Comparison of ENCODE assay signal across 18 cellular contexts in genomic region chr4:4874254-4874653, GRCh38. TPM values are rescaled to one million over a fixed set of nuclear protein-coding genes. Genes with fewer than 3 reads are reported as not detected.
DNase-seq lines count a peak whose midpoint lies in the region; ATAC-seq and TF ChIP-seq lines count a peak whose summit lies in the region.
"Had no signal": no experiment of that assay in that cellular context is flagged by ENCODE, and none has a peak within 500 bp of the region (broad histone marks: within the 10 kb centered on the region; RNA-seq: fewer than 3 reads in every experiment).

No MANE protein-coding gene starts in this region.

- H4K8ac ChIP-seq in mesenchymal stem cell (ENCODE audit: low read length), result no peak overlapping the region

- H3K27me3 Mint-ChIP-seq in stimulated activated memory B cell treated with anti-CD40 and anti-IgM and Interleukin-4, amounts not matched to agents 10 μg/mL and 1 μg/mL and 100 μg/mL, for 72 hours, result peaks cover 78% of the 10 kb centered on the region

- no peak overlapping the region for H3K9ac ChIP-seq in mesenchymal stem cell (ENCODE audit: low read length)
- H3K9ac ChIP-seq: BLaER1 treated with 17β-estradiol and CSF1 and Interleukin-3, amounts not matched to agents 10 nM and 100 nM had no signal

- POLR2A ChIA-PET in HEK293 (lab: Yijun Ruan, JAX), result no interaction called here

- no peak overlapping the region for H2AFZ ChIP-seq in mesenchymal stem cell (ENCODE audit: low read depth, low read length)

- peak overlapping the region; percentile 78 for H4K91ac ChIP-seq in mesenchymal stem cell (ENCODE audit: low read length)

- no peaks in the 10 kb centered on the region for H3K4me1 ChIP-seq in HEK293 (ENCODE audit: control insufficient read depth, insufficient read depth, low read length)
- H3K4me1 ChIP-seq in mesenchymal stem cell (ENCODE audit: control insufficient read depth, insufficient read depth, low read depth, low read length), result peaks cover 7% of the 10 kb centered on the region
- H3K4me1 ChIP-seq: Caco-2 had no signal

- H3K36me3 Mint-ChIP-seq in stimulated activated memory B cell treated with anti-CD40 and anti-IgM and Interleukin-4, amounts not matched to agents 10 μg/mL and 1 μg/mL and 100 μg/mL, for 72 hours, result no peaks in the 10 kb centered on the region
- H3K36me3 Mint-ChIP-seq: CD4-positive, alpha-beta memory T cell; CD4-positive, CD25-positive, alpha-beta regulatory T cell; CD8-positive, alpha-beta memory T cell had no signal

- no peaks in the 10 kb centered on the region for H3K79me1 ChIP-seq in mesenchymal stem cell (replicated peaks; ENCODE audit: low read length, poor library complexity, severe bottlenecking)

- no peaks in the 10 kb centered on the region for H3K9me3 ChIP-seq in HEK293 (ENCODE audit: control insufficient read depth, insufficient read depth, low read depth, low read length)
- no peaks in the 10 kb centered on the region for H3K9me3 ChIP-seq in mesenchymal stem cell (ENCODE audit: control insufficient read depth, low read length)
- H3K9me3 ChIP-seq: A549, Caco-2 had no signal

- DNase-seq in mesenchymal stem cell, result no peak
- DNase-seq in cardiac septum (ENCODE audit: low spot score), result no peak
- no peak for DNase-seq in COR-L47 (lab: John Stamatoyannopoulos, UW)
- DNase-seq: AML-193; Caco-2; Calu3; CD4-positive, alpha-beta memory T cell; CD4-positive, CD25-positive, alpha-beta regulatory T cell; CD8-positive, alpha-beta memory T cell; DMS79 treated with DMSO at 0.1 percent for 48 hours; GF-D8 had no signal

- no peak overlapping the region for H3K18ac ChIP-seq in mesenchymal stem cell (ENCODE audit: low read depth in 1 of 2, low read length in 2 of 2)

- intact Hi-C loops in cardiac septum (cut with DNase I), result no loop called here

- H3K4me1 Mint-ChIP-seq in stimulated activated memory B cell treated with anti-CD40 and anti-IgM and Interleukin-4, amounts not matched to agents 10 μg/mL and 1 μg/mL and 100 μg/mL, for 72 hours, result peaks cover 13% of the 10 kb centered on the region

- H2BK120ac ChIP-seq in mesenchymal stem cell (ENCODE audit: low read depth, low read length), result no peak overlapping the region

- no peak overlapping the region for H2AK5ac ChIP-seq in mesenchymal stem cell (ENCODE audit: low read length, severe bottlenecking)

- H3K14ac ChIP-seq in mesenchymal stem cell (ENCODE audit: low read length in 2 of 2), result peak overlapping the region in 1 of 2 experiments; percentile 27

- H2BK15ac ChIP-seq in mesenchymal stem cell (ENCODE audit: low read depth, poor library complexity, severe bottlenecking), result no peak overlapping the region

- CTCF ChIA-PET in HEK293 (lab: Yijun Ruan, JAX), result no interaction called here

- no peak overlapping the region for H3K23ac ChIP-seq in mesenchymal stem cell (ENCODE audit: low read length in 2 of 2)

- H3K4me3 ChIP-seq in HEK293 (ENCODE audit: low read depth, low read length) (no peak overlapping the region), mesenchymal stem cell (ENCODE audit: insufficient read depth in 1 of 2, low read depth in 1 of 2, low read length in 2 of 2) (no peak overlapping the region)
- H3K4me3 ChIP-seq: A549; BLaER1 treated with 17β-estradiol and CSF1 and Interleukin-3, amounts not matched to agents 10 nM and 100 nM had no signal

- no peak for TF ChIP-seq CTCF in HEK293 (tag by site-specific recombination; IDR thresholded peaks at IDR 0.05)

- no peak overlapping the region for H3K27ac Mint-ChIP-seq in stimulated activated memory B cell treated with anti-CD40 and anti-IgM and Interleukin-4, amounts not matched to agents 10 μg/mL and 1 μg/mL and 100 μg/mL, for 72 hours
- H3K27ac Mint-ChIP-seq: B cell; CD4-positive, CD25-positive, alpha-beta regulatory T cell; CD8-positive, alpha-beta memory T cell had no signal

- H3K4me3 Mint-ChIP-seq in stimulated activated memory B cell treated with anti-CD40 and anti-IgM and Interleukin-4, amounts not matched to agents 10 μg/mL and 1 μg/mL and 100 μg/mL, for 72 hours, result no peak overlapping the region
- H3K4me3 Mint-ChIP-seq: B cell; CD4-positive, alpha-beta memory T cell; CD4-positive, CD25-positive, alpha-beta regulatory T cell; CD8-positive, alpha-beta memory T cell had no signal

- peaks cover 67 to 73% of the 10 kb centered on the region in 2 experiments for H3K27me3 ChIP-seq in mesenchymal stem cell (ENCODE audit: control insufficient read depth in 1 of 2, insufficient read depth in 1 of 2, low read length in 2 of 2)

- no peak overlapping the region for H3K4ac ChIP-seq in mesenchymal stem cell (ENCODE audit: low read depth in 1 of 2, low read length in 2 of 2)

- ATAC-seq in stimulated activated memory B cell treated with anti-CD40 and anti-IgM and Interleukin-4, amounts not matched to agents 10 μg/mL and 1 μg/mL and 100 μg/mL, for 72 hours, result peak; percentile 20
- ATAC-seq: A549 had no signal

- no peak overlapping the region for H2BK12ac ChIP-seq in mesenchymal stem cell (ENCODE audit: low read length in 2 of 2)

- no peak overlapping the region for H2BK5ac ChIP-seq in mesenchymal stem cell (ENCODE audit: low read depth, low read length, poor library complexity, severe bottlenecking)

- H3K9me3 Mint-ChIP-seq in stimulated activated memory B cell treated with anti-CD40 and anti-IgM and Interleukin-4, amounts not matched to agents 10 μg/mL and 1 μg/mL and 100 μg/mL, for 72 hours, result peaks cover 2% of the 10 kb centered on the region

- H3K27ac ChIP-seq in HEK293 (ENCODE audit: extremely low read depth, low read depth, low read length), result no peak overlapping the region
- H3K27ac ChIP-seq in mesenchymal stem cell (ENCODE audit: low read length, poor library complexity, severe bottlenecking), result no peak overlapping the region
- H3K27ac ChIP-seq: 22Rv1; A549; BLaER1 treated with 17β-estradiol and CSF1 and Interleukin-3, amounts not matched to agents 10 nM and 100 nM; C4-2B had no signal

- WGBS in mesenchymal stem cell, result 67% methylated on average over 2 of the region's 2 CpGs

- no peak overlapping the region for H3K4me2 ChIP-seq in mesenchymal stem cell (ENCODE audit: low read length, poor library complexity, severe bottlenecking)
- H3K4me2 ChIP-seq: A549 had no signal

- H3K36me3 ChIP-seq in HEK293 (ENCODE audit: control insufficient read depth in 2 of 2, insufficient read depth in 1 of 2, low read length in 2 of 2), result no peaks in the 10 kb centered on the region
- no peaks in the 10 kb centered on the region for H3K36me3 ChIP-seq in mesenchymal stem cell (ENCODE audit: control insufficient read depth in 1 of 2, insufficient read depth in 2 of 2, low read depth in 1 of 2, low read length in 2 of 2)
- H3K36me3 ChIP-seq: BLaER1 treated with 17β-estradiol and CSF1 and Interleukin-3, amounts not matched to agents 10 nM and 100 nM had no signal

TF ChIP-seq in HEK293, 187 proteins besides CTCF, POLR2A, EP300 and RAD21:
- TF ChIP-seq GLIS1 (tag by site-specific recombination; IDR thresholded peaks at IDR 0.05), result peak; percentile 83
- TF ChIP-seq ZNF433 (tag by site-specific recombination; IDR thresholded peaks at IDR 0.05; ENCODE audit: low read depth), result no peak
- TF ChIP-seq ZNF121 (tag by site-specific recombination; IDR thresholded peaks at IDR 0.05), result no peak
- TF ChIP-seq ZIC2 (tag by site-specific recombination; IDR thresholded peaks at IDR 0.05), result peak; percentile 51

RNA-seq across cellular contexts. Expression of gene MSX1, which starts 14.8 kb away (rescaled TPM):
- 3.9 TPM for polyA plus RNA-seq in mesenchymal stem cell (2013, experiment 1 of 2)
- polyA plus RNA-seq in mesenchymal stem cell (2013, experiment 2 of 2), result 4.2 TPM
- 5.0 TPM for total RNA-seq in cardiac septum
- total RNA-seq: B cell; CD4-positive, alpha-beta memory T cell had no signal
- polyA plus RNA-seq: CD4-positive, alpha-beta memory T cell; CD8-positive, alpha-beta memory T cell had no signal
